Comparison of ENCODE assay signal across 8 cellular contexts in genomic region chr10:92572362-92573090, GRCh38. TPM values are rescaled to one million over a fixed set of nuclear protein-coding genes. Genes with fewer than 3 reads are reported as not detected.
DNase-seq lines count a peak whose midpoint lies in the region; ATAC-seq and TF ChIP-seq lines count a peak whose summit lies in the region.

No MANE protein-coding gene starts in this region.

- H3K27ac ChIP-seq in OCI-LY1 (ENCODE audit: low read depth, low read length, poor library complexity, severe bottlenecking) (peak overlapping the region; percentile 27), trophoblast cell (ENCODE audit: low read depth, low read length) (no peak overlapping the region)

- H3K79me2 ChIP-seq in OCI-LY1 (ENCODE audit: insufficient read depth, low read length), result peaks cover 22% of the 10 kb centered on the region
- H3K79me2 ChIP-seq in trophoblast cell (ENCODE audit: control insufficient read depth, insufficient read depth, low read length, poor library complexity), result peaks cover 15% of the 10 kb centered on the region

- no peak overlapping the region for H2AFZ ChIP-seq in OCI-LY1 (ENCODE audit: low read length)
- peak overlapping the region; percentile 19 for H2AFZ ChIP-seq in trophoblast cell (ENCODE audit: insufficient read depth, low read length, poor library complexity)

- H3K36me3 Mint-ChIP-seq in endothelial cell (ENCODE audit: low read depth, unreplicated experiment), result no peaks in the 10 kb centered on the region

- H2AK5ac ChIP-seq in trophoblast cell (ENCODE audit: low read length), result no peak overlapping the region

- TF ChIP-seq CTCF in OCI-LY1 (IDR thresholded peaks at IDR 0.05; ENCODE audit: low read length) (no peak), endothelial cell (IDR thresholded peaks at IDR 0.05; ENCODE audit: unreplicated experiment) (no peak)

- peak overlapping the region; percentile 18 for H3K14ac ChIP-seq in trophoblast cell (ENCODE audit: low read length)

- peak overlapping the region; percentile 39 for H3K4ac ChIP-seq in trophoblast cell (ENCODE audit: low read depth, low read length)

- no peaks in the 10 kb centered on the region for H3F3A ChIP-seq in OCI-LY1 (ENCODE audit: insufficient read depth, low read length)

- peak overlapping the region; percentile 85 for H3K4me3 Mint-ChIP-seq in endothelial cell (ENCODE audit: unreplicated experiment)

- H3K4me3 ChIP-seq in OCI-LY1 (ENCODE audit: low read depth, low read length, poor library complexity, severe bottlenecking) (peak overlapping the region; percentile 96), trophoblast cell (ENCODE audit: low read depth, low read length) (peak overlapping the region; percentile 64)

- no peaks in the 10 kb centered on the region for H3K9me2 ChIP-seq in OCI-LY1 (ENCODE audit: low read depth, low read length)

- H4K12ac ChIP-seq in trophoblast cell (ENCODE audit: low read depth, low read length), result no peak overlapping the region

- H3K9me3 ChIP-seq in OCI-LY1 (ENCODE audit: low read length) (no peaks in the 10 kb centered on the region), trophoblast cell (ENCODE audit: insufficient read depth, low read depth, low read length) (no peaks in the 10 kb centered on the region)

- H3K27me3 Mint-ChIP-seq in endothelial cell (ENCODE audit: unreplicated experiment), result peaks cover 4% of the 10 kb centered on the region

- no CpG with 5 or more reads among the region's 8 CpGs for WGBS in trophoblast cell (ENCODE audit: extremely low coverage, insufficient coverage, insufficient read length)

- no peak overlapping the region for H2BK5ac ChIP-seq in trophoblast cell (ENCODE audit: low read depth, low read length, poor library complexity)

- H3K9me3 Mint-ChIP-seq in endothelial cell (ENCODE audit: unreplicated experiment), result no peaks in the 10 kb centered on the region

- H2BK120ac ChIP-seq in trophoblast cell (ENCODE audit: insufficient read depth, low read length, poor library complexity), result no peak overlapping the region

- peaks cover 13% of the 10 kb centered on the region for H3K79me1 ChIP-seq in trophoblast cell (ENCODE audit: low read length)

- no peak overlapping the region for H3K23ac ChIP-seq in trophoblast cell (ENCODE audit: low read length)

- H4K20me1 ChIP-seq in OCI-LY1 (ENCODE audit: insufficient read depth, low read length), result no peaks in the 10 kb centered on the region

- peaks cover 18% of the 10 kb centered on the region for H3K4me1 Mint-ChIP-seq in endothelial cell (ENCODE audit: unreplicated experiment)

- H3K9ac ChIP-seq in OCI-LY1 (ENCODE audit: low read length) (peak overlapping the region; percentile 100), trophoblast cell (ENCODE audit: low read length) (no peak overlapping the region)

- H3K4me1 ChIP-seq in OCI-LY1 (ENCODE audit: insufficient read depth, low read length, severe bottlenecking) (peaks cover 29% of the 10 kb centered on the region), trophoblast cell (ENCODE audit: control insufficient read depth in 1 of 2, insufficient read depth in 2 of 2, low read length in 2 of 2) (peaks cover 0 to 8% of the 10 kb centered on the region in 2 experiments)

- H4K8ac ChIP-seq in trophoblast cell (ENCODE audit: low read depth, low read length), result no peak overlapping the region

- peak overlapping the region; percentile 42 for H3K18ac ChIP-seq in trophoblast cell (ENCODE audit: low read length)

- peak overlapping the region; percentile 16 for H3K27ac Mint-ChIP-seq in endothelial cell (ENCODE audit: unreplicated experiment)

- H3K4me2 ChIP-seq in OCI-LY1 (ENCODE audit: low read length) (peak overlapping the region; percentile 94), trophoblast cell (ENCODE audit: low read length) (peak overlapping the region; percentile 90)

- peak; percentile 21 for DNase-seq in GM03348 (ENCODE audit: low spot score)
- no peak for DNase-seq in endothelial cell (ENCODE audit: low spot score)
- DNase-seq in trophoblast cell, result no peak
- DNase-seq in EL, result no peak
- DNase-seq in left lobe of liver (ENCODE audit: low spot score), result no peak

- peaks cover 6% of the 10 kb centered on the region; the same call in 1 of the 2 replicates for H3K36me3 ChIP-seq in OCI-LY1 (ENCODE audit: insufficient read depth, low read length)
- H3K36me3 ChIP-seq in trophoblast cell (ENCODE audit: control insufficient read depth in 1 of 2, insufficient read depth in 2 of 2, low read length in 2 of 2), result no peaks in the 10 kb centered on the region

- ATAC-seq in HG02763 (IDR thresholded peaks at IDR 0.05; ENCODE audit: unreplicated experiment) (no peak), GM19324 (IDR thresholded peaks at IDR 0.05; ENCODE audit: low FRiP score, unreplicated experiment) (no peak), left lobe of liver (no peak)

- no peaks in the 10 kb centered on the region for H3K27me3 ChIP-seq in OCI-LY1 (ENCODE audit: insufficient read depth, low read length)
- no peaks in the 10 kb centered on the region for H3K27me3 ChIP-seq in trophoblast cell (ENCODE audit: insufficient read depth, low read length)

- H2BK12ac ChIP-seq in trophoblast cell (ENCODE audit: low read length), result peak overlapping the region; percentile 6

- H4K91ac ChIP-seq in trophoblast cell (ENCODE audit: low read depth, low read length), result peak overlapping the region; percentile 36

RNA-seq across cellular contexts. Expression of gene IDE, which starts 1.4 kb away (rescaled TPM):
- total RNA-seq in endothelial cell (ENCODE audit: unreplicated experiment), result 41.6 TPM
- 13.3 and 13.9 TPM in 2 replicates for polyA plus RNA-seq in trophoblast cell (2013)
- 26.9 TPM for total RNA-seq in left lobe of liver

RNA-seq across cellular contexts. Expression of gene KIF11, which starts 20.4 kb away (rescaled TPM):
- 9.4 TPM for total RNA-seq in endothelial cell (ENCODE audit: unreplicated experiment)
- 16.6 and 18.0 TPM in 2 replicates for polyA plus RNA-seq in trophoblast cell (2013)
- 0.38 TPM for total RNA-seq in left lobe of liver
